In the genomic region with DNA sequence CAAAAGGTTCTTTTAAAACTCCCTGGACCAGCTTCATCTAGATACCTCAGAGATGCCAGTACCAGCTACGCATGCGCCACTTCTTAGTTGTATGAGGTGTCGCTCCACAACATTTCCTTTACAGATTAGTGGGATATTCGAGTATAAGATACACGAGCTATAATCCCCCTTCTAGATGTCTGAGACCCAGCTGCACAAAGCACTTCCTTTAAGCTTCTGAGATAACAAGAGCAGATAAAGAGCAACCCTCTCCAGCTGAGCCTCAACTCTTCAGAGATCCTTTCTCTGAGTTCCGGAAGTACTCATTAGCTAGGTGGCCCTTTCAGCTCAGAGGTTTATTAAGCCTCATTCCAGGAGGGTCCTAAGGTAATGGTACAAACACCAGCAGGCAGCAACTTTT, we compare ENCODE assay signal across 21 cellular contexts. TPM values are rescaled to one million over a fixed set of nuclear protein-coding genes. Genes with fewer than 3 reads are reported as not detected.
DNase-seq lines count a peak whose midpoint lies in the region; ATAC-seq and TF ChIP-seq lines count a peak whose summit lies in the region.
"Had no signal": no experiment of that assay in that cellular context is flagged by ENCODE, and none has a peak within 500 bp of the region (broad histone marks: within the 10 kb centered on the region; RNA-seq: fewer than 3 reads in every experiment).

No MANE protein-coding gene starts in this region.

- no peak for TF ChIP-seq CTCF in natural killer cell (IDR thresholded peaks at IDR 0.05)
- TF ChIP-seq CTCF in HEK293 (tag by site-specific recombination; IDR thresholded peaks at IDR 0.05): no peak
- no peak for TF ChIP-seq CTCF in WTC11 (IDR thresholded peaks at IDR 0.05)
- TF ChIP-seq CTCF in thyroid gland (IDR thresholded peaks at IDR 0.05): no peak
- TF ChIP-seq CTCF in ascending aorta (IDR thresholded peaks at IDR 0.05): no peak

- no peak overlapping the region for H3K27ac ChIP-seq in HEK293 (ENCODE audit: extremely low read depth, low read depth, low read length)
- H3K27ac ChIP-seq in thyroid gland: peak overlapping the region in 2 of 3 donors; percentile 51 to 62
- no peak overlapping the region for H3K27ac ChIP-seq in ascending aorta
- H3K27ac ChIP-seq: A549, BLaER1 had no signal

- H3K9me3 ChIP-seq in HEK293 (ENCODE audit: control insufficient read depth, insufficient read depth, low read depth, low read length) (no peaks in the 10 kb centered on the region), thyroid gland (no peaks in the 10 kb centered on the region), ascending aorta (peaks cover 19 to 42% of the 10 kb centered on the region in 2 donors)

- peaks cover 25% of the 10 kb centered on the region for H3K36me3 Mint-ChIP-seq in natural killer cell treated with Interleukin-12 subunit alpha and Interleukin-12 subunit beta and Interleukin-15 and Interleukin-18, amount 100 ng/mL, for 72 hours
- peaks cover 27% of the 10 kb centered on the region for H3K36me3 Mint-ChIP-seq in natural killer cell
- H3K36me3 Mint-ChIP-seq in WTC11: peaks cover 12% of the 10 kb centered on the region

- POLR2A ChIA-PET in HEK293 (lab: Yijun Ruan, JAX) (no interaction called here), WTC11 (lab: Charles Lee) (no interaction called here)

- H3K27ac Mint-ChIP-seq in natural killer cell treated with Interleukin-12 subunit alpha and Interleukin-12 subunit beta and Interleukin-15 and Interleukin-18, amount 100 ng/mL, for 72 hours: peak overlapping the region; percentile 0 to 7
- H3K27ac Mint-ChIP-seq in natural killer cell (no peak overlapping the region), WTC11 (peak overlapping the region; percentile 50)

- no peak for DNase-seq in natural killer cell treated with Interleukin-12 subunit alpha and Interleukin-12 subunit beta and Interleukin-15 and Interleukin-18, amount 100 ng/mL, for 72 hours (ENCODE audit: low spot score)
- no peak for DNase-seq in natural killer cell
- no peak for DNase-seq in WTC11 (ENCODE audit: low spot score)
- no peak for DNase-seq in thyroid gland
- DNase-seq in ascending aorta (ENCODE audit: low spot score in 2 of 2): no peak
- DNase-seq in NCI-H510A treated with DMSO at 0.1 percent for 48 hours (lab: John Stamatoyannopoulos, UW): no peak
- DNase-seq: GDM1; Karpas-422; MG63; NCI-H1048; NCI-H1436; NCI-H1930; NCI-H2171; NCI-H526 treated with DMSO at 0.1 percent for 48 hours; NK-92 treated with Interleukin-12 subunit alpha and Interleukin-12 subunit beta, amount 100 ng/mL, for 24 hours; Right ventricle myocardium superior; T-cell had no signal

- H3K36me3 ChIP-seq in HEK293 (ENCODE audit: control insufficient read depth in 2 of 2, insufficient read depth in 1 of 2, low read length in 2 of 2): no peaks in the 10 kb centered on the region
- no peaks in the 10 kb centered on the region for H3K36me3 ChIP-seq in thyroid gland
- H3K36me3 ChIP-seq in ascending aorta: no peaks in the 10 kb centered on the region
- H3K36me3 ChIP-seq: MG63 had no signal

- H3K4me1 ChIP-seq in HEK293 (ENCODE audit: control insufficient read depth, insufficient read depth, low read length): peaks cover 10% of the 10 kb centered on the region
- H3K4me1 ChIP-seq in thyroid gland: peaks cover 36 to 55% of the 10 kb centered on the region in 2 donors
- no peaks in the 10 kb centered on the region for H3K4me1 ChIP-seq in ascending aorta
- H3K4me1 ChIP-seq: A549, BLaER1 had no signal

- H3K27me3 Mint-ChIP-seq in natural killer cell treated with Interleukin-12 subunit alpha and Interleukin-12 subunit beta and Interleukin-15 and Interleukin-18, amount 100 ng/mL, for 72 hours: no peaks in the 10 kb centered on the region
- H3K27me3 Mint-ChIP-seq in natural killer cell (ENCODE audit: low read depth in 2 of 2): no peaks in the 10 kb centered on the region
- H3K27me3 Mint-ChIP-seq in WTC11 (ENCODE audit: low read depth): no peaks in the 10 kb centered on the region
- H3K27me3 Mint-ChIP-seq: T-cell had no signal

- CTCF ChIA-PET in HEK293 (lab: Yijun Ruan, JAX) (no interaction called here), WTC11 (lab: Charles Lee) (no interaction called here)

- H3K4me3 Mint-ChIP-seq in natural killer cell treated with Interleukin-12 subunit alpha and Interleukin-12 subunit beta and Interleukin-15 and Interleukin-18, amount 100 ng/mL, for 72 hours: no peak overlapping the region
- no peak overlapping the region for H3K4me3 Mint-ChIP-seq in natural killer cell
- H3K4me3 Mint-ChIP-seq in WTC11: no peak overlapping the region

- H3K27me3 ChIP-seq in thyroid gland: no peaks in the 10 kb centered on the region
- no peaks in the 10 kb centered on the region for H3K27me3 ChIP-seq in ascending aorta
- H3K27me3 ChIP-seq: BLaER1, MG63 had no signal

- peaks cover 45 to 49% of the 10 kb centered on the region in 2 donors for H3K4me1 Mint-ChIP-seq in natural killer cell treated with Interleukin-12 subunit alpha and Interleukin-12 subunit beta and Interleukin-15 and Interleukin-18, amount 100 ng/mL, for 72 hours (ENCODE audit: low read depth in 2 of 2)
- peaks cover 52 to 64% of the 10 kb centered on the region in 2 donors for H3K4me1 Mint-ChIP-seq in natural killer cell
- H3K4me1 Mint-ChIP-seq in WTC11: peaks cover 50% of the 10 kb centered on the region

- no peak for TF ChIP-seq POLR2A in thyroid gland (IDR thresholded peaks at IDR 0.05)

- H3K4me3 ChIP-seq in HEK293 (ENCODE audit: low read depth, low read length): no peak overlapping the region
- no peak overlapping the region for H3K4me3 ChIP-seq in thyroid gland (replicated peaks in 1 of 3)
- no peak overlapping the region for H3K4me3 ChIP-seq in ascending aorta
- H3K4me3 ChIP-seq: A549, BLaER1, MG63 had no signal

- WGBS in thyroid gland, 2 donors: 81 to 84% methylated on average over 6 of the region's 6 CpGs

- no peak for ATAC-seq in natural killer cell treated with Interleukin-12 subunit alpha and Interleukin-12 subunit beta and Interleukin-15 and Interleukin-18, amount 100 ng/mL, for 72 hours
- no peak for ATAC-seq in natural killer cell
- ATAC-seq in WTC11: peak; percentile 62
- ATAC-seq in GM21576 (IDR thresholded peaks at IDR 0.05; ENCODE audit: unreplicated experiment): no peak
- ATAC-seq: A549 had no signal

- peaks cover 13% of the 10 kb centered on the region for H3K9me3 Mint-ChIP-seq in natural killer cell treated with Interleukin-12 subunit alpha and Interleukin-12 subunit beta and Interleukin-15 and Interleukin-18, amount 100 ng/mL, for 72 hours
- H3K9me3 Mint-ChIP-seq in natural killer cell (peaks cover 8 to 17% of the 10 kb centered on the region in 2 donors), WTC11 (peaks cover 24% of the 10 kb centered on the region)

- intact Hi-C loops in natural killer cell (cut with micrococcal nuclease): no loop called here
- intact Hi-C loops in thyroid gland (cut with DNase I): no loop called here
- intact Hi-C loops in ascending aorta (cut with DNase I): no loop called here

TF ChIP-seq in HEK293, 187 proteins besides CTCF, POLR2A, EP300 and RAD21:
- no peak for TF ChIP-seq ZXDB (tag by site-specific recombination; IDR thresholded peaks at IDR 0.05)
- no peak for TF ChIP-seq OSR2 (tag by site-specific recombination; IDR thresholded peaks at IDR 0.05)
- TF ChIP-seq ZNF292 (tag by site-specific recombination; IDR thresholded peaks at IDR 0.05; ENCODE audit: borderline replicate concordance, low read depth): no peak
- peak; percentile 26; the same call in 1 of the 2 replicates for TF ChIP-seq FEZF1 (tag by site-specific recombination; IDR thresholded peaks at IDR 0.05)
- no peak for TF ChIP-seq ZSCAN16 (tag by site-specific recombination; IDR thresholded peaks at IDR 0.05)
- no peak for TF ChIP-seq ZNF639 (tag by site-specific recombination; IDR thresholded peaks at IDR 0.05)

TF ChIP-seq in WTC11, 78 proteins besides CTCF, POLR2A, EP300 and RAD21:
- TF ChIP-seq, protein P1, sequence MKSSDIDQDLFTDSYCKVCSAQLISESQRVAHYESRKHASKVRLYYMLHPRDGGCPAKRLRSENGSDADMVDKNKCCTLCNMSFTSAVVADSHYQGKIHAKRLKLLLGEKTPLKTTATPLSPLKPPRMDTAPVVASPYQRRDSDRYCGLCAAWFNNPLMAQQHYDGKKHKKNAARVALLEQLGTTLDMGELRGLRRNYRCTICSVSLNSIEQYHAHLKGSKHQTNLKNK (CRISPR knock-in tag; IDR thresholded peaks at IDR 0.05): no peak
- TF ChIP-seq ZBTB43 (CRISPR knock-in tag; IDR thresholded peaks at IDR 0.05): no peak
- TF ChIP-seq, protein P2, sequence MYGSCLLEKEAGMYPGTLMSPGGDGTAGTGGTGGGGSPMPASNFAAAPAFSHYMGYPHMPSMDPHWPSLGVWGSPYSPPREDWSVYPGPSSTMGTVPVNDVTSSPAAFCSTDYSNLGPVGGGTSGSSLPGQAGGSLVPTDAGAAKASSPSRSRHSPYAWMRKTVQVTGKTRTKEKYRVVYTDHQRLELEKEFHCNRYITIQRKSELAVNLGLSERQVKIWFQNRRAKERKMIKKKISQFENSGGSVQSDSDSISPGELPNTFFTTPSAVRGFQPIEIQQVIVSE (CRISPR knock-in tag; IDR thresholded peaks at IDR 0.05; ENCODE audit: borderline replicate concordance): no peak
- TF ChIP-seq NFATC4 (CRISPR knock-in tag; IDR thresholded peaks at IDR 0.05): no peak
- no peak for TF ChIP-seq JUN (CRISPR knock-in tag; IDR thresholded peaks at IDR 0.05)

RNA-seq across cellular contexts. Expression of gene CERT1, which starts 45.1 kb away (rescaled TPM):
- 10 to 100 TPM; 30.6 to 39.5 TPM for total RNA-seq in natural killer cell treated with Interleukin-12 subunit alpha and Interleukin-12 subunit beta and Interleukin-15 and Interleukin-18, amount 100 ng/mL, for 72 hours
- total RNA-seq in natural killer cell: 10 to 100 TPM; 50.1 to 51.4 (median 50.2) TPM
- 48.5 to 50.8 TPM (median 49.0 TPM) in 3 replicates for total RNA-seq in WTC11 (2021)
- total RNA-seq in thyroid gland: 10 to 100 TPM; 66.3 to 87.5 (median 78.0) TPM
- total RNA-seq in ascending aorta: 29.8 TPM

RNA-seq across cellular contexts. Expression of gene POLK, which starts 45.4 kb away (rescaled TPM):
- 10 to 100 TPM; 32.3 to 33.9 TPM for total RNA-seq in natural killer cell treated with Interleukin-12 subunit alpha and Interleukin-12 subunit beta and Interleukin-15 and Interleukin-18, amount 100 ng/mL, for 72 hours
- total RNA-seq in natural killer cell: 10 to 100 TPM; 16.8 to 21.5 (median 21.4) TPM
- total RNA-seq in WTC11 (2021): 7.1 to 9.9 TPM (median 8.2 TPM) in 3 replicates
- 10 to 100 TPM; 49.8 to 74.5 (median 63.3) TPM for total RNA-seq in thyroid gland
- 19.4 TPM for total RNA-seq in ascending aorta

Comparison
In these comparisons a context has a peak if more than half of its experiments do, and no peak if none do; other contexts are left out.
1. H3K27ac Mint-ChIP-seq: peak in natural killer cell treated with Interleukin-12 subunit alpha and Interleukin-12 subunit beta and Interleukin-15 and Interleukin-18, amount 100 ng/mL, for 72 hours (2 of 2) and WTC11 (single experiment); none in natural killer cell (0 of 2).
2. H3K27ac ChIP-seq: peak in thyroid gland (2 of 3); none in HEK293 (single experiment) and ascending aorta (0 of 2).